11 cellular contexts compared by ENCODE assay signal in genomic region chr9:89929721-89930480, GRCh38.
DNase-seq lines count a peak whose midpoint lies in the region; ATAC-seq and TF ChIP-seq lines count a peak whose summit lies in the region.
"Had no signal": no experiment of that assay in that cellular context is flagged by ENCODE, and none has a peak within 500 bp of the region (broad histone marks: within the 10 kb centered on the region; RNA-seq: fewer than 3 reads in every experiment).

No MANE protein-coding gene starts in this region.

- no peak overlapping the region for H3K4me2 ChIP-seq in H9 (ENCODE audit: insufficient read depth, insufficient read length, low read length)

- no peaks in the 10 kb centered on the region for H3K9me3 ChIP-seq in H9 (ENCODE audit: control insufficient read depth, low read depth, low read length)
- H3K9me3 ChIP-seq: colonic mucosa, neutrophil had no signal

- no peaks in the 10 kb centered on the region for H3K79me2 ChIP-seq in H9 (ENCODE audit: insufficient read depth, low read length)

- no peak overlapping the region for H2BK5ac ChIP-seq in H9 (ENCODE audit: insufficient read length, low read length)

- no peak overlapping the region for H3K27ac ChIP-seq in H9 (ENCODE audit: insufficient read length, low read depth, low read length)
- H3K27ac ChIP-seq: colonic mucosa, neutrophil had no signal

- peak overlapping the region; percentile 95 for H3K27ac Mint-ChIP-seq in endothelial cell (ENCODE audit: unreplicated experiment)
- H3K27ac Mint-ChIP-seq in neural crest cell (ENCODE audit: unreplicated experiment): peak overlapping the region; percentile 79
- H3K27ac Mint-ChIP-seq in H9: no peak overlapping the region
- no peak overlapping the region for H3K27ac Mint-ChIP-seq in effector memory CD8-positive, alpha-beta T cell

- no peak overlapping the region for H3K14ac ChIP-seq in H9 (ENCODE audit: insufficient read depth, low read length)

- H4K91ac ChIP-seq in H9 (ENCODE audit: insufficient read length, low read depth, low read length): no peak overlapping the region

- H3K79me1 ChIP-seq in H9 (ENCODE audit: insufficient read depth, low read depth, low read length, poor library complexity, severe bottlenecking): no peaks in the 10 kb centered on the region

- H3K36me3 Mint-ChIP-seq in endothelial cell (ENCODE audit: low read depth, unreplicated experiment): peaks cover 3% of the 10 kb centered on the region
- H3K36me3 Mint-ChIP-seq in neural crest cell (ENCODE audit: low read depth): peaks cover 2% of the 10 kb centered on the region
- no peaks in the 10 kb centered on the region for H3K36me3 Mint-ChIP-seq in H9 (ENCODE audit: insufficient read depth in 1 of 3, low read depth in 3 of 3)
- H3K36me3 Mint-ChIP-seq in effector memory CD8-positive, alpha-beta T cell (ENCODE audit: insufficient read depth): no peaks in the 10 kb centered on the region

- no peak overlapping the region for H2BK15ac ChIP-seq in H9 (ENCODE audit: low read depth, low read length)

- H3K27me3 Mint-ChIP-seq in endothelial cell (ENCODE audit: unreplicated experiment): peaks cover 7% of the 10 kb centered on the region
- H3K27me3 Mint-ChIP-seq in neural crest cell (ENCODE audit: low read depth): peaks cover 3% of the 10 kb centered on the region
- peaks cover 17% of the 10 kb centered on the region for H3K27me3 Mint-ChIP-seq in H9 (ENCODE audit: low read depth)
- peaks cover 13 to 65% of the 10 kb centered on the region in 2 donors for H3K27me3 Mint-ChIP-seq in effector memory CD8-positive, alpha-beta T cell

- peaks cover 75% of the 10 kb centered on the region for H3K4me1 Mint-ChIP-seq in endothelial cell (ENCODE audit: unreplicated experiment)
- peaks cover 33% of the 10 kb centered on the region for H3K4me1 Mint-ChIP-seq in neural crest cell
- no peaks in the 10 kb centered on the region for H3K4me1 Mint-ChIP-seq in H9
- no peaks in the 10 kb centered on the region for H3K4me1 Mint-ChIP-seq in effector memory CD8-positive, alpha-beta T cell (ENCODE audit: low read depth in 2 of 2)

- H2BK20ac ChIP-seq in H9 (ENCODE audit: low read depth, low read length, poor library complexity, severe bottlenecking): no peak overlapping the region

- H3K4me1 ChIP-seq in H9 (ENCODE audit: insufficient read depth, low read length): no peaks in the 10 kb centered on the region
- H3K4me1 ChIP-seq: colonic mucosa had no signal

- no peak for TF ChIP-seq CTCF in endothelial cell (IDR thresholded peaks at IDR 0.05; ENCODE audit: unreplicated experiment)
- TF ChIP-seq CTCF in neural crest cell (conservative IDR thresholded peaks at IDR 0.05): no peak
- no peak for TF ChIP-seq CTCF in H9 (conservative IDR thresholded peaks at IDR 0.05)

- H2BK120ac ChIP-seq in H9 (ENCODE audit: low read depth, low read length, poor library complexity, severe bottlenecking): no peak overlapping the region

- no peak overlapping the region for H4K5ac ChIP-seq in H9 (ENCODE audit: insufficient read length, low read depth, low read length)

- no peak overlapping the region for H3K23ac ChIP-seq in H9 (ENCODE audit: insufficient read length, low read depth, low read length)

- H3K4me3 Mint-ChIP-seq in endothelial cell (ENCODE audit: unreplicated experiment) (no peak overlapping the region), neural crest cell (peak overlapping the region; percentile 53), H9 (no peak overlapping the region)
- H3K4me3 Mint-ChIP-seq in effector memory CD8-positive, alpha-beta T cell: no peak overlapping the region

- H3K27me3 ChIP-seq in H9 (ENCODE audit: insufficient read depth, low read length): no peaks in the 10 kb centered on the region
- H3K27me3 ChIP-seq: colonic mucosa, neutrophil had no signal

- H2AK5ac ChIP-seq in H9 (ENCODE audit: insufficient read length, low read length): no peak overlapping the region

- peak; percentile 90 for DNase-seq in DMS153 treated with DMSO at 0.1 percent for 48 hours (lab: John Stamatoyannopoulos, UW; ENCODE audit: unreplicated experiment)
- peak; percentile 82 for DNase-seq in NCI-H2029 (lab: John Stamatoyannopoulos, UW)
- peak; percentile 38 for DNase-seq in endothelial cell (ENCODE audit: low spot score)
- DNase-seq in neural crest cell (ENCODE audit: low read depth, low spot score): no peak
- no peak for DNase-seq in H9
- DNase-seq in stimulated activated CD4-positive, alpha-beta T cell treated with anti-CD3 and anti-CD28 coated beads, Interleukin-4, amount 100 ng/mL, for 24 hours: no peak
- no peak for DNase-seq in effector memory CD8-positive, alpha-beta T cell
- no peak for DNase-seq in cerebellum (ENCODE audit: low spot score)
- DNase-seq: colonic mucosa; NK-92 treated with Interleukin-12 subunit alpha and Interleukin-12 subunit beta, amount 100 ng/mL, for 24 hours had no signal

- H3K4ac ChIP-seq in H9 (ENCODE audit: low read depth, low read length): no peak overlapping the region

- ATAC-seq in effector memory CD8-positive, alpha-beta T cell (replicated peaks): no peak

- H3K56ac ChIP-seq in H9 (ENCODE audit: insufficient read length, low read depth, low read length): no peak overlapping the region

- no peaks in the 10 kb centered on the region for H4K20me1 ChIP-seq in H9 (ENCODE audit: control insufficient read depth, insufficient read depth, insufficient read length)

- no peaks in the 10 kb centered on the region for H3K23me2 ChIP-seq in H9 (ENCODE audit: insufficient read length, low read depth, low read length, poor library complexity, severe bottlenecking)

- H3K9me3 Mint-ChIP-seq in endothelial cell (ENCODE audit: unreplicated experiment): no peaks in the 10 kb centered on the region
- peaks cover 5% of the 10 kb centered on the region for H3K9me3 Mint-ChIP-seq in neural crest cell
- H3K9me3 Mint-ChIP-seq in H9: no peaks in the 10 kb centered on the region
- H3K9me3 Mint-ChIP-seq in effector memory CD8-positive, alpha-beta T cell: no peaks in the 10 kb centered on the region

- no peak overlapping the region for H2AFZ ChIP-seq in H9 (ENCODE audit: low read length)

- H4K8ac ChIP-seq in H9 (replicated peaks; ENCODE audit: insufficient read length, low read depth, low read length): no peak overlapping the region

- no peak overlapping the region for H2BK12ac ChIP-seq in H9 (ENCODE audit: insufficient read length, low read depth, low read length)

- WGBS in H9 (ENCODE audit: extremely low coverage, insufficient read length, low lambda C conversion rate): no CpG with 5 or more reads among the region's 9 CpGs

- no peak overlapping the region for H3K18ac ChIP-seq in H9 (ENCODE audit: insufficient read length, low read depth, low read length)

- no peak overlapping the region for H3K9ac ChIP-seq in H9 (ENCODE audit: extremely low read depth, insufficient read length, low read length)

- H3T11ph ChIP-seq in H9 (ENCODE audit: low read length): no peak overlapping the region

Comparison
In these comparisons a context has a peak if more than half of its experiments do, and no peak if none do; other contexts are left out.
1. DNase-seq: peak in DMS153 treated with DMSO at 0.1 percent for 48 hours (single experiment), NCI-H2029 (single experiment) and endothelial cell (single experiment); none in neural crest cell (single experiment), H9 (single experiment), stimulated activated CD4-positive, alpha-beta T cell treated with anti-CD3 and anti-CD28 coated beads, Interleukin-4, amount 100 ng/mL, for 24 hours (single experiment), effector memory CD8-positive, alpha-beta T cell (0 of 3) and cerebellum (single experiment).
2. H3K27ac Mint-ChIP-seq: peak in endothelial cell (single experiment) and neural crest cell (single experiment); none in H9 (0 of 3) and effector memory CD8-positive, alpha-beta T cell (0 of 2).